Comparison of ENCODE assay signal across 8 cellular contexts in the genomic region with DNA sequence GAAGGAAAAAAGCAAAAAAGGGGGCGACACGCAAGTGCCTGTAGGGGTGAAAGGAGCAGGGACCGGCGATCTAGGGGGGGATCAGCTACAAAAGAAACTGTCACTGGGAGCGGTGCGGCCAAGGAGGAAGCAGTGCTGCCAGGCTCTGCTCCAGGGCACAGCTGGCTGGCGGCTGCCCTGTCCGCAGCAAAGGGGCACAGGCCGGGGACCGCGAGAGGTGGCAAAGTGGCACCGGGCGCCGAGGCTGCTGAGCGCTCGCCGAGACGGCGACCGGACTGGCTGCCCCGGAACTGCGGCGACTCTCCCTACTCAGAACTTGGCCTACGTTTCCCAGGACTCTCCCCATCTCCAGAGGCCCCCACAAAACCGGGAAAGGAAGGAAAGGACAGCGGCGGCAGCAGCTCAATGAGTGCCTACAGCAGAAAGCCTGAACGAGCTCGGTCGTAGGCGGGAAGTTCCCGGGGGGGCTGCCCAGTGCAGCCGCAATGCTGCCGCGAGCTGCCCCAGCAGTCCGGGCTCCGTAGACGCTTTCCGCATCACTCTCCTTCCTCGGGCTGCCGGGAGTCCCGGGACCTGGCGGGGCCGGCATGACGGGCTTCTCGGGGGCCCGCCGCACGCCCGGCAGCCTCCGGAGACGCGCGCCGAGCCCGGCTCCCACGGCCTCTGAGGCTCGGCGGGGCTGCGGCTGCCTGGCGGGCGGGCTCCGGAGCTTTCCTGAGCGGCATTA. TPM values are rescaled to one million over a fixed set of nuclear protein-coding genes. Genes with fewer than 3 reads are reported as not detected.
DNase-seq lines count a peak whose midpoint lies in the region; ATAC-seq and TF ChIP-seq lines count a peak whose summit lies in the region.

No MANE protein-coding gene starts in this region.

- no peak for TF ChIP-seq CTCF in fibroblast of pulmonary artery (IDR thresholded peaks at IDR 0.05; ENCODE audit: low read length, missing control alignments)
- TF ChIP-seq CTCF in nephron progenitor cell (IDR thresholded peaks at IDR 0.05), result no peak

- ATAC-seq in HG02642 (IDR thresholded peaks at IDR 0.05; ENCODE audit: poor library complexity, unreplicated experiment), result peak; percentile 25

- under 1% methylated on average over 64 of the region's 64 CpGs for WGBS in urinary bladder

- H3K36me3 Mint-ChIP-seq in activated T-helper 1 cell treated with anti-CD3 and anti-CD28 coated beads, Interleukin-12 subunit alpha, Interleukin-12 subunit beta, Interleukin-2, Interleukin-4 antibody, amounts not matched to agents 30 ng/mL and 10 ng/mL and 1 ng/mL, durations not matched to agents 14 hours and 24 hours and 36 hours (ENCODE audit: low read depth), result peaks cover 17% of the 10 kb centered on the region
- H3K36me3 Mint-ChIP-seq in nephron progenitor cell (ENCODE audit: low read depth), result no peaks in the 10 kb centered on the region

- peak overlapping the region; percentile 98 for H3K27ac Mint-ChIP-seq in activated T-helper 1 cell treated with anti-CD3 and anti-CD28 coated beads, Interleukin-12 subunit alpha, Interleukin-12 subunit beta, Interleukin-2, Interleukin-4 antibody, amounts not matched to agents 30 ng/mL and 10 ng/mL and 1 ng/mL, durations not matched to agents 14 hours and 24 hours and 36 hours
- no peak overlapping the region for H3K27ac Mint-ChIP-seq in nephron progenitor cell

- no peaks in the 10 kb centered on the region for H3K9me3 Mint-ChIP-seq in activated T-helper 1 cell treated with anti-CD3 and anti-CD28 coated beads, Interleukin-12 subunit alpha, Interleukin-12 subunit beta, Interleukin-2, Interleukin-4 antibody, amounts not matched to agents 30 ng/mL and 10 ng/mL and 1 ng/mL, durations not matched to agents 14 hours and 24 hours and 36 hours
- peaks cover 3% of the 10 kb centered on the region for H3K9me3 Mint-ChIP-seq in nephron progenitor cell

- no peaks in the 10 kb centered on the region for H3K4me1 ChIP-seq in urinary bladder (ENCODE audit: insufficient read depth)

- DNase-seq in NCI-H2029 (lab: John Stamatoyannopoulos, UW) (peak; percentile 83), NCI-H2029 treated with DMSO at 0.1 percent for 48 hours (lab: John Stamatoyannopoulos, UW) (no peak), NCI-H748 treated with DMSO at 0.1 percent for 48 hours (lab: John Stamatoyannopoulos, UW) (peak; percentile 45), fibroblast of pulmonary artery (ENCODE audit: low read depth) (peak; percentile 12), nephron progenitor cell (peak; percentile 47)
- peak; percentile 40 for DNase-seq in activated T-helper 1 cell treated with anti-CD3 and anti-CD28 coated beads, Interleukin-12 subunit alpha, Interleukin-12 subunit beta, Interleukin-2, Interleukin-4 antibody, amounts not matched to agents 30 ng/mL and 10 ng/mL and 1 ng/mL, durations not matched to agents 14 hours and 24 hours and 36 hours (ENCODE audit: low spot score)

- H3K27me3 Mint-ChIP-seq in activated T-helper 1 cell treated with anti-CD3 and anti-CD28 coated beads, Interleukin-12 subunit alpha, Interleukin-12 subunit beta, Interleukin-2, Interleukin-4 antibody, amounts not matched to agents 30 ng/mL and 10 ng/mL and 1 ng/mL, durations not matched to agents 14 hours and 24 hours and 36 hours (ENCODE audit: insufficient read depth), result peaks cover 9% of the 10 kb centered on the region
- H3K27me3 Mint-ChIP-seq in nephron progenitor cell (ENCODE audit: low read depth, poor library complexity), result peaks cover 96% of the 10 kb centered on the region

- peak overlapping the region; percentile 97 for H3K4me3 ChIP-seq in fibroblast of pulmonary artery (replicated peaks; ENCODE audit: low read depth, low read length)
- H3K4me3 ChIP-seq in urinary bladder (ENCODE audit: low read depth, low read length), result peak overlapping the region; percentile 92

- H3K27ac ChIP-seq in urinary bladder (ENCODE audit: low read depth), result peak overlapping the region; percentile 86

- no peaks in the 10 kb centered on the region for H3K36me3 ChIP-seq in urinary bladder (ENCODE audit: insufficient read depth)

- H3K4me1 Mint-ChIP-seq in activated T-helper 1 cell treated with anti-CD3 and anti-CD28 coated beads, Interleukin-12 subunit alpha, Interleukin-12 subunit beta, Interleukin-2, Interleukin-4 antibody, amounts not matched to agents 30 ng/mL and 10 ng/mL and 1 ng/mL, durations not matched to agents 14 hours and 24 hours and 36 hours (ENCODE audit: low read depth), result peaks cover 45% of the 10 kb centered on the region
- peaks cover 13% of the 10 kb centered on the region for H3K4me1 Mint-ChIP-seq in nephron progenitor cell

- peak overlapping the region; percentile 99 for H3K4me3 Mint-ChIP-seq in activated T-helper 1 cell treated with anti-CD3 and anti-CD28 coated beads, Interleukin-12 subunit alpha, Interleukin-12 subunit beta, Interleukin-2, Interleukin-4 antibody, amounts not matched to agents 30 ng/mL and 10 ng/mL and 1 ng/mL, durations not matched to agents 14 hours and 24 hours and 36 hours
- peak overlapping the region; percentile 83 for H3K4me3 Mint-ChIP-seq in nephron progenitor cell

- intact Hi-C loops in activated T-helper 1 cell treated with anti-CD3 and anti-CD28 coated beads, Interleukin-12 subunit alpha, Interleukin-12 subunit beta, Interleukin-2, Interleukin-4 antibody, amounts not matched to agents 30 ng/mL and 10 ng/mL and 1 ng/mL, durations not matched to agents 14 hours and 24 hours and 36 hours (cut with micrococcal nuclease), result loop anchor here (1.0 to 5.0 kb wide), 6 partner anchors 8 to 1758 kb away; a partner anchor contains a TSS

RNA-seq across cellular contexts. Expression of a gene that starts 1.0 kb away (rescaled TPM):
- total RNA-seq in activated T-helper 1 cell treated with anti-CD3 and anti-CD28 coated beads, Interleukin-12 subunit alpha, Interleukin-12 subunit beta, Interleukin-2, Interleukin-4 antibody, amounts not matched to agents 30 ng/mL and 10 ng/mL and 1 ng/mL, durations not matched to agents 14 hours and 24 hours and 36 hours, result 13.7 and 14.9 TPM in 2 replicates
- total RNA-seq in urinary bladder, result 16.9 TPM
- polyA plus RNA-seq in urinary bladder, result 19.9 TPM

RNA-seq across cellular contexts. Expression of a gene that starts 9.0 kb away (rescaled TPM):
- total RNA-seq in activated T-helper 1 cell treated with anti-CD3 and anti-CD28 coated beads, Interleukin-12 subunit alpha, Interleukin-12 subunit beta, Interleukin-2, Interleukin-4 antibody, amounts not matched to agents 30 ng/mL and 10 ng/mL and 1 ng/mL, durations not matched to agents 14 hours and 24 hours and 36 hours, result 58.8 and 62.0 TPM in 2 replicates
- 84.6 TPM for total RNA-seq in urinary bladder
- 42.3 TPM for polyA plus RNA-seq in urinary bladder
